ENCODE assay signal across 6 cellular contexts in the genomic region with DNA sequence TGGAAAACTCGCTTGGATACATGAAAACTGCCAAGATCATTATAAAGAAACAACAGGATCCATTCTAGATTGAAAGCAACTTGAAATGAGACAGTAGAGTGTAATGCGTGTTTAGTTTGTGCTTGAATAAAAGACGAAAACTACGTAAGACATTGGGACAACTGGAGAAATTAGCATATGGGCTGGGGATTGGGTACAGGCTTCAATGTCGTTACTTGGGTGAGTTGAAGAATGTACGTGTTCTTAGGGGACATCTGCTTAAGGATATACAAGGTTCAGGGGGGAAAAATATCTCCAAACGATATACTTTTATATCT. TPM values are rescaled to one million over a fixed set of nuclear protein-coding genes. Genes with fewer than 3 reads are reported as not detected.
A peak's percentile ranks its signal among the peaks of the same experiment; 100 is the strongest.
DNase-seq lines count a peak whose midpoint lies in the region; ATAC-seq and TF ChIP-seq lines count a peak whose summit lies in the region.

No MANE protein-coding gene starts in this region.

- DNase-seq in DMS53 treated with DMSO at 0.1 percent for 48 hours (lab: John Stamatoyannopoulos, UW; ENCODE audit: unreplicated experiment), result peak; percentile 74
- DNase-seq in kidney epithelial cell (ENCODE audit: low read depth), result no peak
- no peak for DNase-seq in NCI-H1092 (lab: John Stamatoyannopoulos, UW)
- no peak for DNase-seq in SW480 (ENCODE audit: low spot score)

- ATAC-seq in SK-N-SH treated with all-trans-retinoic acid at 6 μM for 48 hours, result peak; percentile 2; the same call in 2 of the 3 replicates
- no peak for ATAC-seq in GM18519 (IDR thresholded peaks at IDR 0.05; ENCODE audit: low FRiP score, unreplicated experiment)

- H3K27me3 ChIP-seq in kidney epithelial cell (ENCODE audit: control insufficient read depth, insufficient read depth, low read length), result no peaks in the 10 kb centered on the region

- TF ChIP-seq CTCF in kidney epithelial cell (IDR thresholded peaks at IDR 0.05; ENCODE audit: insufficient read depth, low read length, poor library complexity, severe bottlenecking), result no peak

- H3K36me3 ChIP-seq in kidney epithelial cell (ENCODE audit: control insufficient read depth, insufficient read depth, low read length), result no peaks in the 10 kb centered on the region

- peak overlapping the region; percentile 67 for H3K4me3 ChIP-seq in kidney epithelial cell (ENCODE audit: low read depth, low read length)

TF ChIP-seq in SK-N-SH treated with all-trans-retinoic acid at 6 μM for 48 hours, 23 proteins besides CTCF, POLR2A, EP300 and RAD21:
- TF ChIP-seq, protein P1, sequence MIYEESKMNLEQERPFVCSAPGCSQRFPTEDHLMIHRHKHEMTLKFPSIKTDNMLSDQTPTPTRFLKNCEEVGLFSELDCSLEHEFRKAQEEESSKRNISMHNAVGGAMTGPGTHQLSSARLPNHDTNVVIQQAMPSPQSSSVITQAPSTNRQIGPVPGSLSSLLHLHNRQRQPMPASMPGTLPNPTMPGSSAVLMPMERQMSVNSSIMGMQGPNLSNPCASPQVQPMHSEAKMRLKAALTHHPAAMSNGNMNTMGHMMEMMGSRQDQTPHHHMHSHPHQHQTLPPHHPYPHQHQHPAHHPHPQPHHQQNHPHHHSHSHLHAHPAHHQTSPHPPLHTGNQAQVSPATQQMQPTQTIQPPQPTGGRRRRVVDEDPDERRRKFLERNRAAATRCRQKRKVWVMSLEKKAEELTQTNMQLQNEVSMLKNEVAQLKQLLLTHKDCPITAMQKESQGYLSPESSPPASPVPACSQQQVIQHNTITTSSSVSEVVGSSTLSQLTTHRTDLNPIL (CRISPR knock-in tag; IDR thresholded peaks at IDR 0.05; ENCODE audit: low read depth), result no peak
- TF ChIP-seq BACH2 (CRISPR knock-in tag; IDR thresholded peaks at IDR 0.05; ENCODE audit: borderline replicate concordance), result no peak
- no peak for TF ChIP-seq ZFP30 (CRISPR knock-in tag; IDR thresholded peaks at IDR 0.05)
- no peak for TF ChIP-seq TCF4 (CRISPR knock-in tag; IDR thresholded peaks at IDR 0.05; ENCODE audit: borderline replicate concordance)
- TF ChIP-seq, protein P2, sequence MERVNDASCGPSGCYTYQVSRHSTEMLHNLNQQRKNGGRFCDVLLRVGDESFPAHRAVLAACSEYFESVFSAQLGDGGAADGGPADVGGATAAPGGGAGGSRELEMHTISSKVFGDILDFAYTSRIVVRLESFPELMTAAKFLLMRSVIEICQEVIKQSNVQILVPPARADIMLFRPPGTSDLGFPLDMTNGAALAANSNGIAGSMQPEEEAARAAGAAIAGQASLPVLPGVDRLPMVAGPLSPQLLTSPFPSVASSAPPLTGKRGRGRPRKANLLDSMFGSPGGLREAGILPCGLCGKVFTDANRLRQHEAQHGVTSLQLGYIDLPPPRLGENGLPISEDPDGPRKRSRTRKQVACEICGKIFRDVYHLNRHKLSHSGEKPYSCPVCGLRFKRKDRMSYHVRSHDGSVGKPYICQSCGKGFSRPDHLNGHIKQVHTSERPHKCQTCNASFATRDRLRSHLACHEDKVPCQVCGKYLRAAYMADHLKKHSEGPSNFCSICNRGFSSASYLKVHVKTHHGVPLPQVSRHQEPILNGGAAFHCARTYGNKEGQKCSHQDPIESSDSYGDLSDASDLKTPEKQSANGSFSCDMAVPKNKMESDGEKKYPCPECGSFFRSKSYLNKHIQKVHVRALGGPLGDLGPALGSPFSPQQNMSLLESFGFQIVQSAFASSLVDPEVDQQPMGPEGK (CRISPR knock-in tag; IDR thresholded peaks at IDR 0.05; ENCODE audit: borderline replicate concordance), result no peak
- no peak for TF ChIP-seq ZNF8 (CRISPR knock-in tag; IDR thresholded peaks at IDR 0.05)
- TF ChIP-seq ZC3H10 (CRISPR knock-in tag; IDR thresholded peaks at IDR 0.05), result no peak
- TF ChIP-seq CSDC2 (CRISPR knock-in tag; IDR thresholded peaks at IDR 0.05), result no peak
- no peak for TF ChIP-seq ARNTL (CRISPR knock-in tag; IDR thresholded peaks at IDR 0.05; ENCODE audit: borderline replicate concordance, low read depth)
- TF ChIP-seq OSR1 (CRISPR knock-in tag; IDR thresholded peaks at IDR 0.05), result no peak
- no peak for TF ChIP-seq ESRRG (CRISPR knock-in tag; IDR thresholded peaks at IDR 0.05)
- TF ChIP-seq TOX (CRISPR knock-in tag; IDR thresholded peaks at IDR 0.05; ENCODE audit: borderline replicate concordance), result no peak
- TF ChIP-seq ISL1 (CRISPR knock-in tag; IDR thresholded peaks at IDR 0.05), result no peak
- TF ChIP-seq PPARA (CRISPR knock-in tag; IDR thresholded peaks at IDR 0.05; ENCODE audit: borderline replicate concordance), result no peak
- no peak for TF ChIP-seq ZNF565 (CRISPR knock-in tag; conservative IDR thresholded peaks at IDR 0.05; ENCODE audit: low read depth)
TF ChIP-seq in SK-N-SH treated with all-trans-retinoic acid at 6 μM for 48 hours: peak in this region for 0.

RNA-seq across cellular contexts. Expression of a gene that starts 0.5 kb away (rescaled TPM):
- total RNA-seq in kidney epithelial cell, result 44.9 and 48.3 TPM in 2 replicates

RNA-seq across cellular contexts. Expression of a gene that starts 22.1 kb away (rescaled TPM):
- 2.0 and 4.0 TPM in 2 replicates for total RNA-seq in kidney epithelial cell

RNA-seq across cellular contexts. Expression of a gene that starts 26.0 kb away (rescaled TPM):
- 7.1 and 9.4 TPM in 2 replicates for total RNA-seq in kidney epithelial cell

RNA-seq across cellular contexts. Expression of a gene that starts 48.6 kb away (rescaled TPM):
- 6.7 and 8.1 TPM in 2 replicates for total RNA-seq in kidney epithelial cell

RNA-seq across cellular contexts. Expression of a gene that starts 57.8 kb away (rescaled TPM):
- 0.58 and 3.1 TPM in 2 replicates for total RNA-seq in kidney epithelial cell
